16 cellular contexts compared by ENCODE assay signal in genomic region chr6:28580484-28580883, GRCh38. TPM values are rescaled to one million over a fixed set of nuclear protein-coding genes. Genes with fewer than 3 reads are reported as not detected.
DNase-seq lines count a peak whose midpoint lies in the region; ATAC-seq, FAIRE-seq and TF ChIP-seq lines count a peak whose summit lies in the region.
"Had no signal": no experiment of that assay in that cellular context is flagged by ENCODE, and none has a peak within 500 bp of the region (broad histone marks: within the 10 kb centered on the region; RNA-seq: fewer than 3 reads in every experiment).

No MANE protein-coding gene starts in this region.

- H3K4me1 ChIP-seq in RWPE2 (ENCODE audit: insufficient read depth, poor library complexity, severe bottlenecking): peaks cover 3% of the 10 kb centered on the region

- DNase-seq in D721Med (ENCODE audit: insufficient read length, low spot score) (no peak), KBM-7 (peak; percentile 26), RWPE2 (ENCODE audit: low spot score) (no peak), left lobe of liver (ENCODE audit: low spot score) (no peak), OCI-M2 (lab: John Stamatoyannopoulos, UW; ENCODE audit: unreplicated experiment) (no peak)
- DNase-seq in activated CD4-positive, alpha-beta T cell treated with anti-CD3 and anti-CD28 coated beads for 4 hours: no peak
- DNase-seq: activated CD4-positive, alpha-beta memory T cell treated with anti-CD3 and anti-CD28 coated beads, Interleukin-2, amount 10 ng/mL, durations not matched to agents 7 days and 5 days; activated naive CD4-positive, alpha-beta T cell; hippocampal formation; NCI-H187; T-helper 17 cell; testis had no signal

- TF ChIP-seq CTCF in D721Med (IDR thresholded peaks at IDR 0.05; ENCODE audit: insufficient read depth, missing control alignments) (peak; percentile 49), RWPE2 (IDR thresholded peaks at IDR 0.05; ENCODE audit: poor library complexity, severe bottlenecking) (peak; percentile 36)

- no peak overlapping the region for H3K27ac ChIP-seq in RWPE2 (ENCODE audit: poor library complexity, severe bottlenecking)

- no peak for FAIRE-seq in D721Med (lab: Jason Lieb, UNC)

- in situ Hi-C loops in KBM-7 (cut with MboI; ENCODE audit: low pct_unique_long_range_greater_than_20kb, low sequenced_read_pairs): no loop called here

- H3K27me3 ChIP-seq in RWPE2 (ENCODE audit: insufficient read depth, poor library complexity, severe bottlenecking): no peaks in the 10 kb centered on the region
- H3K27me3 ChIP-seq: testis had no signal

- H3K4me3 ChIP-seq in RWPE2 (ENCODE audit: severe bottlenecking): no peak overlapping the region
- H3K4me3 ChIP-seq: GM23338, testis had no signal

- ATAC-seq in RWPE2 (ENCODE audit: low read depth) (no peak), left lobe of liver (peak; percentile 52), GM21723 (IDR thresholded peaks at IDR 0.05; ENCODE audit: unreplicated experiment) (no peak)
- ATAC-seq: GM23338, T-helper 17 cell had no signal

- no peaks in the 10 kb centered on the region for H3K9me3 ChIP-seq in RWPE2 (ENCODE audit: severe bottlenecking)
- H3K9me3 ChIP-seq: testis had no signal

- peaks cover 3% of the 10 kb centered on the region; the same call in 1 of the 2 replicates for H3K36me3 ChIP-seq in RWPE2 (ENCODE audit: low read depth)

RNA-seq across cellular contexts. Expression of gene GPX5, which starts 54.8 kb away (rescaled TPM):
- total RNA-seq in left lobe of liver: not detected
- total RNA-seq: activated CD4-positive, alpha-beta memory T cell treated with anti-CD3 and anti-CD28 coated beads, Interleukin-2, amount 10 ng/mL, durations not matched to agents 7 days and 5 days; cardiac septum; GM23338; lower leg skin; T-helper 17 cell had no signal
